ENCODE assay signal across 25 cellular contexts in the genomic region with DNA sequence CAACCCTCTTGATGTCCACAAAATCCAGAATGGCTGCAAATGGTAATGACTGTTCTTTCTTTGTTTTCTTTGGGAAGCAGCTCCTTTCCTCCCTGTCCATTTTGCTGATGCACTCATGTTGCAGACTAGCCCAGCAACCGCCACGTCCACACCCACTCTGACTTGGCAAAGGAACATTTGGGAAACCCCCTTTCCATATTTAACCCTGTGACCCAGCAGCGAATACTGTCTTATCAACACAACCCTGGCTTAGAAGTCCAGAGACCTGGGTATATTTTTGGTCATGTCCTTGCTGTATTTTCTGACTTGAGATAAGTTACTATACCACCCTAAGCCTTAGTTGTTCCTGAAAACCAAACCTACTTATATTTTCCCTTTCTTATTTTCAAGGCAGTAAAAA. TPM values are rescaled to one million over a fixed set of nuclear protein-coding genes. Genes with fewer than 3 reads are reported as not detected.
DNase-seq lines count a peak whose midpoint lies in the region; ATAC-seq, FAIRE-seq and TF ChIP-seq lines count a peak whose summit lies in the region.
"Had no signal": no experiment of that assay in that cellular context is flagged by ENCODE, and none has a peak within 500 bp of the region (broad histone marks: within the 10 kb centered on the region; RNA-seq: fewer than 3 reads in every experiment).

No MANE protein-coding gene starts in this region.

- H4K20me1 ChIP-seq in endothelial cell of umbilical vein (replicated peaks; ENCODE audit: control insufficient read depth, extremely low read depth, insufficient read depth, low read length) (no peaks in the 10 kb centered on the region), smooth muscle cell (ENCODE audit: low read depth) (no peaks in the 10 kb centered on the region)
- H4K20me1 ChIP-seq: BLaER1 treated with 17β-estradiol and CSF1 and Interleukin-3, amounts not matched to agents 10 nM and 100 nM had no signal

- no peak overlapping the region for H2BK12ac ChIP-seq in neuronal stem cell (ENCODE audit: low read length)

- TF ChIP-seq POLR2A in endothelial cell of umbilical vein (IDR thresholded peaks at IDR 0.05; ENCODE audit: low read depth, low read length): no peak

- CTCF ChIA-PET in endothelial cell of umbilical vein (lab: Charles Lee): interaction anchor here (1.0 to 2.5 kb wide), 4 partner anchors 16 to 41 kb away, joined by 3 to 18 read pairs (median 6); no protein-coding TSS in a partner anchor

- intact Hi-C loops in endothelial cell of umbilical vein (cut with micrococcal nuclease): no loop called here

- H3K4me3 Mint-ChIP-seq in stimulated activated memory B cell treated with anti-CD40 and anti-IgM and Interleukin-4, amounts not matched to agents 10 μg/mL and 1 μg/mL and 100 μg/mL, for 72 hours: no peak overlapping the region
- H3K4me3 Mint-ChIP-seq: activated naive CD8-positive, alpha-beta T cell treated with anti-CD3 and anti-CD28 coated beads, Interleukin-2, amount 10 ng/mL, durations not matched to agents 7 days and 5 days; brain had no signal

- H2AK5ac ChIP-seq in neuronal stem cell (ENCODE audit: low read depth, low read length): no peak overlapping the region

- TF ChIP-seq CTCF in endothelial cell of umbilical vein (IDR thresholded peaks at IDR 0.05; ENCODE audit: extremely low read depth in 1 of 2, insufficient read depth in 1 of 2, low read depth in 1 of 2, low read length in 2 of 2) (no peak), smooth muscle cell (IDR thresholded peaks at IDR 0.05; ENCODE audit: borderline replicate concordance, insufficient read depth, poor library complexity, severe bottlenecking) (no peak)

- no peak overlapping the region for H3K18ac ChIP-seq in neuronal stem cell (ENCODE audit: low read length)

- no peak overlapping the region for H3K14ac ChIP-seq in neuronal stem cell (ENCODE audit: low read length)

- peak overlapping the region; percentile 98 for H3K27ac ChIP-seq in SK-N-MC
- H3K27ac ChIP-seq in endothelial cell of umbilical vein (ENCODE audit: insufficient read depth, low read depth, low read length): no peak overlapping the region
- no peak overlapping the region for H3K27ac ChIP-seq in smooth muscle cell (ENCODE audit: low read depth)
- no peak overlapping the region for H3K27ac ChIP-seq in neuronal stem cell (replicated peaks; ENCODE audit: low read length)
- H3K27ac ChIP-seq: pancreas had no signal

- H3K79me2 ChIP-seq in endothelial cell of umbilical vein (ENCODE audit: control insufficient read depth, insufficient read depth, low read length) (no peaks in the 10 kb centered on the region), smooth muscle cell (ENCODE audit: low read depth) (no peaks in the 10 kb centered on the region)

- H3K4ac ChIP-seq in neuronal stem cell (ENCODE audit: low read length): no peak overlapping the region

- H3K4me3 ChIP-seq in SK-N-MC (no peak overlapping the region), endothelial cell of umbilical vein (replicated peaks in 1 of 3; ENCODE audit: insufficient read depth in 1 of 3, low read depth in 1 of 3, low read length in 3 of 3) (no peak overlapping the region), smooth muscle cell (no peak overlapping the region), neuronal stem cell (ENCODE audit: low read length in 2 of 2) (no peak overlapping the region)
- H3K4me3 ChIP-seq: BLaER1 treated with 17β-estradiol and CSF1 and Interleukin-3, amounts not matched to agents 10 nM and 100 nM; pancreas had no signal

- no peaks in the 10 kb centered on the region for H3F3A ChIP-seq in smooth muscle cell (ENCODE audit: low read depth)

- dilution Hi-C loops in endothelial cell of umbilical vein (cut with MboI; ENCODE audit: extremely low pct_ligation_motif_present, low sequenced_read_pairs): no loop called here

- no peaks in the 10 kb centered on the region for H3K4me1 Mint-ChIP-seq in stimulated activated memory B cell treated with anti-CD40 and anti-IgM and Interleukin-4, amounts not matched to agents 10 μg/mL and 1 μg/mL and 100 μg/mL, for 72 hours
- H3K4me1 Mint-ChIP-seq: activated naive CD8-positive, alpha-beta T cell treated with anti-CD3 and anti-CD28 coated beads, Interleukin-2, amount 10 ng/mL, durations not matched to agents 7 days and 5 days; brain had no signal

- POLR2A ChIA-PET in endothelial cell of umbilical vein (lab: Charles Lee): no interaction called here

- no peak overlapping the region for H3K23ac ChIP-seq in neuronal stem cell (ENCODE audit: low read depth, low read length, poor library complexity)

- no peak for DNase-seq in SK-N-MC (ENCODE audit: low read depth, low spot score)
- DNase-seq in endothelial cell of umbilical vein (ENCODE audit: low read depth, low spot score): peak; percentile 66
- peak; percentile 12 for DNase-seq in iris pigment epithelial cell (ENCODE audit: low read depth)
- DNase-seq in smooth muscle cell (lab: John Stamatoyannopoulos, UW; ENCODE audit: unreplicated experiment): no peak
- DNase-seq in neuronal stem cell (ENCODE audit: low spot score): no peak
- no peak for DNase-seq in activated naive CD4-positive, alpha-beta T cell treated with Interleukin-2 at 50 U/mL for 16 hours
- DNase-seq: activated CD8-positive, alpha-beta memory T cell treated with anti-CD3 and anti-CD28 coated beads for 24 hours; activated naive CD8-positive, alpha-beta T cell treated with anti-CD3 and anti-CD28 coated beads, Interleukin-2, amount 10 ng/mL, durations not matched to agents 7 days and 5 days; DMS153; effector memory CD4-positive, alpha-beta T cell; kidney glomerular epithelial cell; NCI-H1417 treated with DMSO at 0.1 percent for 48 hours; NCI-H2171; NCI-H748 treated with DMSO at 0.1 percent for 48 hours; pancreas; PC-3; small intestine had no signal

- no peaks in the 10 kb centered on the region for H3K27me3 ChIP-seq in endothelial cell of umbilical vein (ENCODE audit: control insufficient read depth in 2 of 2, insufficient read depth in 2 of 2, low read length in 2 of 2)
- H3K27me3 ChIP-seq in smooth muscle cell (ENCODE audit: low read depth): peaks cover 24% of the 10 kb centered on the region
- peaks cover 0 to 42% (median 0%) of the 10 kb centered on the region in 3 experiments for H3K27me3 ChIP-seq in neuronal stem cell (ENCODE audit: control insufficient read depth in 3 of 3, insufficient read depth in 3 of 3, low read depth in 1 of 3, low read length in 3 of 3)
- H3K27me3 ChIP-seq: BLaER1 treated with 17β-estradiol and CSF1 and Interleukin-3, amounts not matched to agents 10 nM and 100 nM; pancreas had no signal

- H4K91ac ChIP-seq in neuronal stem cell (ENCODE audit: low read depth, low read length, poor library complexity): no peak overlapping the region

- no peak for ATAC-seq in stimulated activated memory B cell treated with anti-CD40 and anti-IgM and Interleukin-4, amounts not matched to agents 10 μg/mL and 1 μg/mL and 100 μg/mL, for 72 hours
- ATAC-seq: PC-3 had no signal

- no peak overlapping the region for H4K8ac ChIP-seq in neuronal stem cell (ENCODE audit: low read depth, low read length)

- no peak overlapping the region for H2BK15ac ChIP-seq in neuronal stem cell (ENCODE audit: low read length)

- no TSS peak for BruUV-seq in endothelial cell of umbilical vein (replicated peaks; lab: Mats Ljungman, UMichigan)

- H3K9me1 ChIP-seq in endothelial cell of umbilical vein (replicated peaks; ENCODE audit: control insufficient read depth, extremely low read depth, insufficient read depth, low read length): no peaks in the 10 kb centered on the region

- H3K9me3 ChIP-seq in SK-N-MC (ENCODE audit: low read depth, low read length) (no peaks in the 10 kb centered on the region), endothelial cell of umbilical vein (replicated peaks; ENCODE audit: control insufficient read depth, insufficient read depth, low read length) (no peaks in the 10 kb centered on the region), smooth muscle cell (replicated peaks; ENCODE audit: low read depth) (no peaks in the 10 kb centered on the region), neuronal stem cell (replicated peaks in 1 of 2; ENCODE audit: control insufficient read depth in 2 of 2, insufficient read depth in 1 of 2, low read depth in 1 of 2, low read length in 2 of 2) (no peaks in the 10 kb centered on the region)
- H3K9me3 ChIP-seq: pancreas had no signal

- H3K9me3 Mint-ChIP-seq in stimulated activated memory B cell treated with anti-CD40 and anti-IgM and Interleukin-4, amounts not matched to agents 10 μg/mL and 1 μg/mL and 100 μg/mL, for 72 hours: peaks cover 4% of the 10 kb centered on the region
- H3K9me3 Mint-ChIP-seq: activated naive CD8-positive, alpha-beta T cell treated with anti-CD3 and anti-CD28 coated beads, Interleukin-2, amount 10 ng/mL, durations not matched to agents 7 days and 5 days had no signal

- peaks cover 49% of the 10 kb centered on the region for H3K27me3 Mint-ChIP-seq in stimulated activated memory B cell treated with anti-CD40 and anti-IgM and Interleukin-4, amounts not matched to agents 10 μg/mL and 1 μg/mL and 100 μg/mL, for 72 hours

- no peak for FAIRE-seq in endothelial cell of umbilical vein (lab: Jason Lieb, UNC)
- FAIRE-seq: pancreas, small intestine had no signal

- H2AFZ ChIP-seq in endothelial cell of umbilical vein (ENCODE audit: low read depth, low read length) (peak overlapping the region; percentile 5), smooth muscle cell (ENCODE audit: low read depth) (peak overlapping the region; percentile 54), neuronal stem cell (ENCODE audit: low read length) (no peak overlapping the region)

- no peak overlapping the region for H3K27ac Mint-ChIP-seq in stimulated activated memory B cell treated with anti-CD40 and anti-IgM and Interleukin-4, amounts not matched to agents 10 μg/mL and 1 μg/mL and 100 μg/mL, for 72 hours
- H3K27ac Mint-ChIP-seq: activated naive CD8-positive, alpha-beta T cell treated with anti-CD3 and anti-CD28 coated beads, Interleukin-2, amount 10 ng/mL, durations not matched to agents 7 days and 5 days; brain had no signal

- H3K79me1 ChIP-seq in neuronal stem cell (ENCODE audit: low read depth, low read length): no peaks in the 10 kb centered on the region

- 72% methylated on average over 3 of the region's 3 CpGs for WGBS in smooth muscle cell (ENCODE audit: low lambda C conversion rate)
- no CpG with 5 or more reads among the region's 3 CpGs for WGBS in neuronal stem cell (ENCODE audit: extremely low coverage in 2 of 2, insufficient read length in 2 of 2, insufficient replicate concordance in 1 of 2), 2 donors

- no peak overlapping the region for H2BK5ac ChIP-seq in neuronal stem cell (ENCODE audit: low read length)

- H3K4me2 ChIP-seq in endothelial cell of umbilical vein (ENCODE audit: insufficient read depth, low read length) (no peak overlapping the region), smooth muscle cell (no peak overlapping the region), neuronal stem cell (ENCODE audit: insufficient read depth, low read length, poor library complexity, severe bottlenecking) (no peak overlapping the region)

- H3K9ac ChIP-seq in SK-N-MC (ENCODE audit: insufficient read length) (no peak overlapping the region), endothelial cell of umbilical vein (replicated peaks; ENCODE audit: extremely low read depth, insufficient read depth, low read length) (no peak overlapping the region), smooth muscle cell (ENCODE audit: low read depth) (no peak overlapping the region), neuronal stem cell (ENCODE audit: low read depth, low read length, poor library complexity) (no peak overlapping the region)

- H2BK120ac ChIP-seq in neuronal stem cell (ENCODE audit: low read depth, low read length): no peak overlapping the region

- H3K4me1 ChIP-seq in endothelial cell of umbilical vein (ENCODE audit: control insufficient read depth, extremely low read depth, insufficient read depth, low read length) (peaks cover 18% of the 10 kb centered on the region), smooth muscle cell (ENCODE audit: low read depth) (no peaks in the 10 kb centered on the region), neuronal stem cell (ENCODE audit: control insufficient read depth in 2 of 2, insufficient read depth in 1 of 2, low read depth in 1 of 2, low read length in 2 of 2) (no peaks in the 10 kb centered on the region)
- H3K4me1 ChIP-seq: pancreas had no signal

- H3K36me3 ChIP-seq in SK-N-MC (ENCODE audit: insufficient read depth, low read length) (no peaks in the 10 kb centered on the region), endothelial cell of umbilical vein (ENCODE audit: control insufficient read depth in 2 of 2, extremely low read depth in 1 of 2, insufficient read depth in 2 of 2, low read length in 2 of 2) (no peaks in the 10 kb centered on the region), smooth muscle cell (ENCODE audit: low read depth) (no peaks in the 10 kb centered on the region), neuronal stem cell (replicated peaks in 1 of 2; ENCODE audit: control insufficient read depth in 2 of 2, insufficient read depth in 2 of 2, low read length in 2 of 2) (no peaks in the 10 kb centered on the region)
- H3K36me3 ChIP-seq: BLaER1 treated with 17β-estradiol and CSF1 and Interleukin-3, amounts not matched to agents 10 nM and 100 nM; pancreas had no signal

- no peaks in the 10 kb centered on the region for H3K36me3 Mint-ChIP-seq in stimulated activated memory B cell treated with anti-CD40 and anti-IgM and Interleukin-4, amounts not matched to agents 10 μg/mL and 1 μg/mL and 100 μg/mL, for 72 hours
- H3K36me3 Mint-ChIP-seq: activated naive CD8-positive, alpha-beta T cell treated with anti-CD3 and anti-CD28 coated beads, Interleukin-2, amount 10 ng/mL, durations not matched to agents 7 days and 5 days; brain had no signal

RNA-seq across cellular contexts. Expression of a gene that starts 18.1 kb away (rescaled TPM):
- total RNA-seq in endothelial cell of umbilical vein (43.4 and 52.7 TPM in 2 replicates), smooth muscle cell (0.13 and 0.45 TPM in 2 replicates)
- polyA plus RNA-seq in endothelial cell of umbilical vein (30.1 and 30.4 TPM in 2 replicates), smooth muscle cell (0.39 and 0.72 TPM in 2 replicates)
- 27.9 and 28.0 TPM in 2 replicates for polyA plus RNA-seq in endothelial cell of umbilical vein (2011; cell fraction: cytosol; rRNA removed)
- 39.9 and 41.9 TPM in 2 replicates for polyA plus RNA-seq in endothelial cell of umbilical vein (2011; cell fraction: nucleus; rRNA removed)
- polyA plus RNA-seq in endothelial cell of umbilical vein (2012): 25.6 and 28.4 TPM in 2 replicates
- polyA minus RNA-seq in endothelial cell of umbilical vein: 38.2 and 41.5 TPM in 2 replicates
- not detected for polyA minus RNA-seq in endothelial cell of umbilical vein (2011; cell fraction: cytosol; rRNA and poly(A)+ RNA removed)
- polyA minus RNA-seq in endothelial cell of umbilical vein (2011; cell fraction: nucleus; rRNA and poly(A)+ RNA removed): 19.3 and 26.1 TPM in 2 replicates
- 0.10 TPM for polyA plus RNA-seq in neuronal stem cell (2013, experiment 1 of 2)
- polyA plus RNA-seq in neuronal stem cell (2013, experiment 2 of 2): 0.03 TPM
- total RNA-seq: activated naive CD8-positive, alpha-beta T cell treated with anti-CD3 and anti-CD28 coated beads, Interleukin-2, amount 10 ng/mL, durations not matched to agents 7 days and 5 days; fibroblast of villous mesenchyme; HT-29; LHCN-M2; PC-3; T-helper 2 cell treated with Interferon-gamma antibody and Interleukin-4, amounts not matched to agents 100 ng/mL and 5 ng/mL, for 36 hours had no signal

RNA-seq across cellular contexts. Expression of a gene that starts 18.3 kb away (rescaled TPM):
- total RNA-seq in endothelial cell of umbilical vein: 3.9 and 6.1 TPM in 2 replicates
- 8.6 and 9.1 TPM in 2 replicates for polyA plus RNA-seq in endothelial cell of umbilical vein
- 4.1 and 5.6 TPM in 2 replicates for polyA plus RNA-seq in endothelial cell of umbilical vein (2011; cell fraction: cytosol; rRNA removed)
- 38.4 and 42.2 TPM in 2 replicates for polyA plus RNA-seq in endothelial cell of umbilical vein (2011; cell fraction: nucleus; rRNA removed)
- polyA plus RNA-seq in endothelial cell of umbilical vein (2012): 3.0 TPM in 2 replicates
- 4.4 and 7.1 TPM in 2 replicates for polyA minus RNA-seq in endothelial cell of umbilical vein
- not detected for polyA minus RNA-seq in endothelial cell of umbilical vein (2011; cell fraction: cytosol; rRNA and poly(A)+ RNA removed)
- polyA minus RNA-seq in endothelial cell of umbilical vein (2011; cell fraction: nucleus; rRNA and poly(A)+ RNA removed): 7.3 and 8.2 TPM in 2 replicates
- total RNA-seq in smooth muscle cell: 0.13 TPM in 1 of 2 replicates, not detected in the other
- 0.11 TPM in 1 of 2 replicates, not detected in the other for polyA plus RNA-seq in smooth muscle cell
- not detected for polyA plus RNA-seq in neuronal stem cell (2013, experiment 1 of 2)
- polyA plus RNA-seq in neuronal stem cell (2013, experiment 2 of 2): not detected
- total RNA-seq: activated naive CD8-positive, alpha-beta T cell treated with anti-CD3 and anti-CD28 coated beads, Interleukin-2, amount 10 ng/mL, durations not matched to agents 7 days and 5 days; fibroblast of villous mesenchyme; HT-29; LHCN-M2; PC-3; SK-MEL-5; T-helper 2 cell treated with Interferon-gamma antibody and Interleukin-4, amounts not matched to agents 100 ng/mL and 5 ng/mL, for 36 hours had no signal

RNA-seq across cellular contexts. Expression of a gene that starts 38.1 kb away (rescaled TPM):
- 85.4 and 97.2 TPM in 2 replicates for total RNA-seq in endothelial cell of umbilical vein
- polyA plus RNA-seq in endothelial cell of umbilical vein: 16.5 and 18.3 TPM in 2 replicates
- polyA plus RNA-seq in endothelial cell of umbilical vein (2011; cell fraction: cytosol; rRNA removed): 19.5 and 20.6 TPM in 2 replicates
- polyA plus RNA-seq in endothelial cell of umbilical vein (2011; cell fraction: nucleus; rRNA removed): 28.2 and 47.4 TPM in 2 replicates
- polyA plus RNA-seq in endothelial cell of umbilical vein (2012): 60.3 and 79.7 TPM in 2 replicates
- 15.4 and 19.3 TPM in 2 replicates for polyA minus RNA-seq in endothelial cell of umbilical vein
- 12.7 TPM for polyA minus RNA-seq in endothelial cell of umbilical vein (2011; cell fraction: cytosol; rRNA and poly(A)+ RNA removed)
- polyA minus RNA-seq in endothelial cell of umbilical vein (2011; cell fraction: nucleus; rRNA and poly(A)+ RNA removed): 10.2 and 13.8 TPM in 2 replicates
- total RNA-seq in smooth muscle cell: 15.1 and 20.4 TPM in 2 replicates
- polyA plus RNA-seq in smooth muscle cell: 36.7 and 37.9 TPM in 2 replicates
- 50.6 TPM for polyA plus RNA-seq in neuronal stem cell (2013, experiment 1 of 2)
- 49.4 TPM for polyA plus RNA-seq in neuronal stem cell (2013, experiment 2 of 2)

RNA-seq across cellular contexts. Expression of a gene that starts 47.2 kb away (rescaled TPM):
- total RNA-seq in endothelial cell of umbilical vein: not detected in 2 replicates
- not detected in 2 replicates for polyA plus RNA-seq in endothelial cell of umbilical vein
- polyA plus RNA-seq in endothelial cell of umbilical vein (2011; cell fraction: cytosol; rRNA removed): not detected in 2 replicates
- 0.06 and 0.08 TPM in 2 replicates for polyA plus RNA-seq in endothelial cell of umbilical vein (2011; cell fraction: nucleus; rRNA removed)
- polyA plus RNA-seq in endothelial cell of umbilical vein (2012): 0.09 TPM in 1 of 2 replicates, not detected in the other
- polyA minus RNA-seq in endothelial cell of umbilical vein: 0.12 and 0.45 TPM in 2 replicates
- not detected for polyA minus RNA-seq in endothelial cell of umbilical vein (2011; cell fraction: cytosol; rRNA and poly(A)+ RNA removed)
- polyA minus RNA-seq in endothelial cell of umbilical vein (2011; cell fraction: nucleus; rRNA and poly(A)+ RNA removed): not detected in 2 replicates
- total RNA-seq in smooth muscle cell: 1.8 TPM in 1 of 2 replicates, not detected in the other
- polyA plus RNA-seq in smooth muscle cell: not detected in 2 replicates
- polyA plus RNA-seq in neuronal stem cell (2013, experiment 1 of 2): 0.66 TPM
- polyA plus RNA-seq in neuronal stem cell (2013, experiment 2 of 2): 0.51 TPM
- total RNA-seq: activated naive CD8-positive, alpha-beta T cell treated with anti-CD3 and anti-CD28 coated beads, Interleukin-2, amount 10 ng/mL, durations not matched to agents 7 days and 5 days; fibroblast of villous mesenchyme; HT-29; PC-3; T-helper 2 cell treated with Interferon-gamma antibody and Interleukin-4, amounts not matched to agents 100 ng/mL and 5 ng/mL, for 36 hours had no signal

Comparison
In these comparisons a context has a peak if more than half of its experiments do, and no peak if none do; other contexts are left out.
1. DNase-seq: peak in endothelial cell of umbilical vein (single experiment) and iris pigment epithelial cell (single experiment); none in SK-N-MC (single experiment), smooth muscle cell (single experiment), neuronal stem cell (single experiment) and activated naive CD4-positive, alpha-beta T cell treated with Interleukin-2 at 50 U/mL for 16 hours (single experiment).
2. RNA of a gene that starts 18.1 kb away (total RNA-seq): 43.4 to 52.7 TPM in endothelial cell of umbilical vein; 0.13 to 0.45 TPM in smooth muscle cell; every median in the first group is over 10 times any median in the second.